In the genomic region with DNA sequence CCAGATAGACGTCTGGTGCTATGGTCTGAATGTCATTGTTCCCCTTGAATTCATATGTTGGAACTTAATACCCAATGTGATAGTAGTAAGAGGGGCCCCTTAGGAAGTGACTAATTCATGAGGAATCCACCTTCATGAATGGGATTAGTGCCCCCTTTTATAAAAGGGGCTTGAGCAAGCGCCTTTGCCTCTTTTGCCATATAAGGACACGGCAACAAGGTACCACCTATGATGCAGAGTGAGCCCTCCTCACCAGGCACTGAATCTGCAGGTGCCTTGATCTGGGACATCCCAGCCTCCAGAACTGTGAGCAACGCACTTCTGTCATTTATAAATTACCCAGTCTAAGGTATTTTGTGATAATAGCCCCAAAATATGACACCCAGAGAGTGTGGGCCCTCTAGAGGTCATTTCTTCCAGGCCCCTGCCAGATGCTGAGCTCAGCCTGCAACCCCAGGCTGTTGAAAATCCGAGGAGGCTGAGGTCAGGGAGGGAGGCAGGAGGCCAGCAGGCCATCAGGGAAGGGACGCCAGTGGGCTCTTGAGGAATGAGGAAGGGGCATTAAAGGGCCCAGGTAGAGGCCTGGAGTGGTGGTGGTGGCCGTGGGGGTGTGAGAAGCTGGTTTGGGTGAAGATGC, we compare ENCODE assay signal across 9 cellular contexts. TPM values are rescaled to one million over a fixed set of nuclear protein-coding genes. Genes with fewer than 3 reads are reported as not detected.
DNase-seq lines count a peak whose midpoint lies in the region; ATAC-seq and TF ChIP-seq lines count a peak whose summit lies in the region.
"Not testable (repeated sequence)": the region's sequence is repeated elsewhere in the genome, so short reads cannot be mapped to it uniquely, and the experiment has no call there.
"Had no signal": no experiment of that assay in that cellular context is flagged by ENCODE, and none has a peak within 500 bp of the region (broad histone marks: within the 10 kb centered on the region; RNA-seq: fewer than 3 reads in every experiment).

No MANE protein-coding gene starts in this region.

- not testable (repeated sequence) for H4K20me1 ChIP-seq in GM23338 (replicated peaks; ENCODE audit: insufficient read depth); HCT116 (ENCODE audit: insufficient read depth)

- DNase-seq in GM23338 (ENCODE audit: low spot score); HCT116 (ENCODE audit: low read depth, low spot score); WTC11 (ENCODE audit: low spot score): not testable (repeated sequence)

- not testable (repeated sequence) for TF ChIP-seq POLR2A in HCT116 (IDR thresholded peaks at IDR 0.05; ENCODE audit: borderline replicate concordance, extremely low read depth, insufficient read depth, insufficient read length)

- not testable (repeated sequence) for H2AFZ ChIP-seq in GM23338; HCT116 (ENCODE audit: low read depth, low read length, poor library complexity, severe bottlenecking)

- CTCF ChIA-PET in HCT116 (lab: Charles Lee); WTC11 (lab: Charles Lee): not testable (repeated sequence)

- H3K4me3 ChIP-seq in GM23338; HCT116 (replicated peaks in 1 of 2; ENCODE audit: low read depth in 1 of 2, low read length in 2 of 2): not testable (repeated sequence)

- not testable (repeated sequence) for H3K27me3 Mint-ChIP-seq in GM23338 (ENCODE audit: insufficient read depth, low read depth, poor library complexity); WTC11 (ENCODE audit: low read depth)

- H3K4me2 ChIP-seq in GM23338; HCT116 (ENCODE audit: low read length): not testable (repeated sequence)

- H3K4me1 Mint-ChIP-seq in GM23338, WTC11: not testable (repeated sequence)

- not testable (repeated sequence) for H3F3A ChIP-seq in GM23338 (replicated peaks; ENCODE audit: low read depth)

- not testable (repeated sequence) for TF ChIP-seq RAD21 in HCT116 (IDR thresholded peaks at IDR 0.05; ENCODE audit: low read depth)

- not testable (repeated sequence) for H3K36me3 ChIP-seq in GM23338 (ENCODE audit: insufficient read depth); HCT116 (ENCODE audit: control insufficient read depth in 1 of 2, insufficient read depth in 2 of 2, low read length in 2 of 2)

- BruUV-seq in HCT116 (replicated peaks; lab: Mats Ljungman, UMichigan) = not testable (repeated sequence)

- H3K9me3 Mint-ChIP-seq in GM23338, WTC11: not testable (repeated sequence)

- intact Hi-C loops in HCT116 (cut with micrococcal nuclease) = not testable (repeated sequence)

- H3K9me3 ChIP-seq in HCT116 (ENCODE audit: control insufficient read depth in 1 of 2, insufficient read depth in 1 of 2, low read depth in 1 of 2, low read length in 2 of 2) = not testable (repeated sequence)

- not testable (repeated sequence) for H3K27me3 ChIP-seq in GM23338 (ENCODE audit: insufficient read depth); HCT116 (ENCODE audit: insufficient read depth, low read length)

- not testable (repeated sequence) for H3K36me3 Mint-ChIP-seq in GM23338 (ENCODE audit: low read depth); WTC11

- RAD21 ChIA-PET in HCT116 (lab: Charles Lee; ENCODE audit: low non-redundant PET in 1 of 2, low total read pairs in 2 of 2, uncharacterized antibody in 2 of 2, unreplicated experiment in 2 of 2) = not testable (repeated sequence)

- TF ChIP-seq CTCF in GM23338 (conservative IDR thresholded peaks at IDR 0.05; ENCODE audit: low read depth in 2 of 2); HCT116 (IDR thresholded peaks at IDR 0.05 in 2 of 3, conservative IDR thresholded peaks at IDR 0.05 in 1 of 3; ENCODE audit: borderline replicate concordance in 1 of 3, insufficient read depth in 1 of 3, low read depth in 2 of 3, low read length in 2 of 3); WTC11 (IDR thresholded peaks at IDR 0.05): not testable (repeated sequence)

- not testable (repeated sequence) for H3K27ac ChIP-seq in GM23338 (ENCODE audit: low read depth); HCT116 (ENCODE audit: low read depth, low read length)

- not testable (repeated sequence) for H3K4me1 ChIP-seq in GM23338 (ENCODE audit: insufficient read depth); HCT116 (ENCODE audit: control insufficient read depth in 1 of 2, insufficient read depth in 2 of 2, low read length in 2 of 2)

- not testable (repeated sequence) for H3K9ac ChIP-seq in HCT116 (ENCODE audit: low read length)

- ATAC-seq in GM23338 = peak; percentile 86
- peak; percentile 68 for ATAC-seq in HCT116
- ATAC-seq in WTC11 = peak; percentile 76

- H3K4me3 Mint-ChIP-seq in GM23338, WTC11: not testable (repeated sequence)

- not testable (repeated sequence) for H3K79me2 ChIP-seq in GM23338 (replicated peaks; ENCODE audit: insufficient read depth); HCT116 (ENCODE audit: insufficient read depth, low read length)

- H3K27ac Mint-ChIP-seq in GM23338, WTC11: not testable (repeated sequence)

- POLR2A ChIA-PET in HCT116 (lab: Charles Lee); WTC11 (lab: Charles Lee): not testable (repeated sequence)

- H3K9me2 ChIP-seq in GM23338 (ENCODE audit: insufficient read depth); HCT116 (ENCODE audit: insufficient read depth): not testable (repeated sequence)

RNA-seq across cellular contexts. Expression of a gene that starts 43.1 kb away (rescaled TPM):
- total RNA-seq in GM23338 (2014; rRNA removed; shearing (Covaris generic)) = 95.6 and 145 TPM in 2 replicates
- 53.7 and 55.0 TPM in 2 replicates for polyA plus RNA-seq in GM23338 (2016; fragmentation: Nextera tagmentation; extraction: Ambion mirVana)
- total RNA-seq in HCT116 (2021; ENCODE audit: unreplicated experiment) (122 TPM), WTC11 (2021) (100.0 to 112 TPM (median 101 TPM) in 3 replicates)
- polyA plus RNA-seq in HCT116 (2012) = 126 and 138 TPM in 2 replicates

RNA-seq across cellular contexts. Expression of a gene that starts 48.1 kb away (rescaled TPM):
- 3.7 and 6.7 TPM in 2 replicates for total RNA-seq in GM23338 (2014; rRNA removed; shearing (Covaris generic))
- 21.3 TPM in 2 replicates for polyA plus RNA-seq in GM23338 (2016; fragmentation: Nextera tagmentation; extraction: Ambion mirVana)
- total RNA-seq in HCT116 (2021; ENCODE audit: unreplicated experiment) (3.1 TPM), WTC11 (2021) (12.1 to 20.8 TPM (median 19.5 TPM) in 3 replicates)
- polyA plus RNA-seq in HCT116 (2012) = 1.4 and 2.4 TPM in 2 replicates
- total RNA-seq: Calu3, Daoy had no signal
- polyA plus RNA-seq: CD14-positive monocyte; CD4-positive, alpha-beta memory T cell; CD4-positive, CD25-positive, alpha-beta regulatory T cell; CD8-positive, alpha-beta memory T cell had no signal
